In genomic region chr6:116816336-116816735, GRCh38 we compare ENCODE assay signal across 7 cellular contexts. TPM values are rescaled to one million over a fixed set of nuclear protein-coding genes. Genes with fewer than 3 reads are reported as not detected.
"Had no signal": no experiment of that assay in that cellular context is flagged by ENCODE, and none has a peak within 500 bp of the region (broad histone marks: within the 10 kb centered on the region; RNA-seq: fewer than 3 reads in every experiment).

No MANE protein-coding gene starts in this region.

RNA-seq across cellular contexts. Expression of gene GPRC6A, which starts 12.5 kb away (rescaled TPM):
- total RNA-seq: HT1080; OCI-LY7; PC-3; Right ventricle myocardium inferior; SJCRH30; T-cell; T-helper 2 cell treated with Interferon-gamma antibody and Interleukin-4, amounts not matched to agents 100 ng/mL and 5 ng/mL, for 36 hours had no signal

RNA-seq across cellular contexts. Expression of gene FAM162B, which starts 50.8 kb away (rescaled TPM):
- total RNA-seq: HT1080; OCI-LY7; PC-3; SJCRH30; T-cell; T-helper 2 cell treated with Interferon-gamma antibody and Interleukin-4, amounts not matched to agents 100 ng/mL and 5 ng/mL, for 36 hours had no signal
